Comparison of ENCODE assay signal across 10 cellular contexts in the genomic region with DNA sequence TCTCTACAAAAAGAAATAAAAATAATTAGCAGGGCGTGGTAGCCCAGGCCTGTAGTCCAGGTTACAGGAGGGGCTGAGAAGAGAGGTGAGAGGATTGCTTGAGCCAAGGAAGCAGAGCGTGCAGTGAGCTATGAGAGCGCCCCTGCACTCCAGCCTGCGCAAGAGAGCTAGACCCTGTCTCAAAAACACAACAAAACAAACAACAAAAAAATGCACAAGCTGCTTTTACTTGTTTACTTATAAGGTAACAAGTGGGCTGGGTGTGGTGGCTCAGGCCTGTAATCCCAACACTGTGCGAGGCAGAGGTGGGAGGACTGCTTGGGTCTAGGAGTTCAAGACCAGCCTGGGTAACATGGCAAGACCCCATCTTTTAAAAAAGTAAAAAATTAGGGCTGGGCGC. TPM values are rescaled to one million over a fixed set of nuclear protein-coding genes. Genes with fewer than 3 reads are reported as not detected.
DNase-seq lines count a peak whose midpoint lies in the region; ATAC-seq and TF ChIP-seq lines count a peak whose summit lies in the region.
"Had no signal": no experiment of that assay in that cellular context is flagged by ENCODE, and none has a peak within 500 bp of the region (broad histone marks: within the 10 kb centered on the region; RNA-seq: fewer than 3 reads in every experiment).

No MANE protein-coding gene starts in this region.

- H3K27me3 ChIP-seq in left ventricle myocardium inferior (ENCODE audit: low read depth) (no peaks in the 10 kb centered on the region), mesendoderm (ENCODE audit: insufficient read depth, low read length, poor library complexity) (no peaks in the 10 kb centered on the region), upper lobe of left lung (no peaks in the 10 kb centered on the region)

- no peaks in the 10 kb centered on the region for H3K79me1 ChIP-seq in mesendoderm (ENCODE audit: low read length)

- H3K9ac ChIP-seq in mesendoderm (ENCODE audit: low read length), result no peak overlapping the region

- no peak overlapping the region for H4K5ac ChIP-seq in mesendoderm (ENCODE audit: low read length)

- DNase-seq in left ventricle myocardium inferior, result no peak
- DNase-seq in Right ventricle myocardium inferior (ENCODE audit: missing footprints), result no peak
- DNase-seq in activated naive CD8-positive, alpha-beta T cell treated with anti-CD3 and anti-CD28 coated beads for 36 hours, result no peak
- DNase-seq in mesendoderm, result no peak
- DNase-seq in upper lobe of left lung, result no peak
- DNase-seq in HPDE6-E6E7 (ENCODE audit: extremely low spot score), result no peak
- DNase-seq in OCI-M2 (lab: John Stamatoyannopoulos, UW; ENCODE audit: unreplicated experiment), result no peak
- DNase-seq: nucleus accumbens, T1000 had no signal

- TF ChIP-seq EP300 in upper lobe of left lung (IDR thresholded peaks at IDR 0.05), result no peak

- H3K9me3 ChIP-seq in left ventricle myocardium inferior (replicated peaks) (no peaks in the 10 kb centered on the region), upper lobe of left lung (no peaks in the 10 kb centered on the region)

- no peak overlapping the region for H3K56ac ChIP-seq in mesendoderm (ENCODE audit: low read length)

- H3K27ac ChIP-seq in left ventricle myocardium inferior (replicated peaks) (peak overlapping the region; percentile 93), mesendoderm (ENCODE audit: low read depth, low read length) (no peak overlapping the region), upper lobe of left lung (peak overlapping the region; percentile 96 to 100 (median 98))

- no peaks in the 10 kb centered on the region for H3K79me2 ChIP-seq in mesendoderm (ENCODE audit: control insufficient read depth, insufficient read depth, low read length)

- no peaks in the 10 kb centered on the region for H3K36me3 ChIP-seq in left ventricle myocardium inferior
- H3K36me3 ChIP-seq in mesendoderm (ENCODE audit: control insufficient read depth, insufficient read depth, low read length), result no peaks in the 10 kb centered on the region
- H3K36me3 ChIP-seq in upper lobe of left lung, result no peaks in the 10 kb centered on the region

- H3K4me3 ChIP-seq in left ventricle myocardium inferior (peak overlapping the region; percentile 98), mesendoderm (ENCODE audit: low read length) (no peak overlapping the region), upper lobe of left lung (peak overlapping the region in 3 of 4 donors; percentile 96 to 97 (median 97))

- no peak overlapping the region for H2BK120ac ChIP-seq in mesendoderm (ENCODE audit: low read depth, low read length)

- H2AK5ac ChIP-seq in mesendoderm (ENCODE audit: low read length), result no peak overlapping the region

- peak overlapping the region; percentile 95 for H3K27ac Mint-ChIP-seq in activated naive CD8-positive, alpha-beta T cell treated with anti-CD3 and anti-CD28 coated beads for 36 hours

- WGBS in mesendoderm (ENCODE audit: extremely low coverage, insufficient coverage, low lambda C conversion rate), result no CpG with 5 or more reads among the region's 6 CpGs
- 66 to 72% methylated on average over 6 of the region's 6 CpGs for WGBS in upper lobe of left lung, 2 donors

- no peak overlapping the region for H3K23ac ChIP-seq in mesendoderm (ENCODE audit: low read length)

- peaks cover 16% of the 10 kb centered on the region for H3K36me3 Mint-ChIP-seq in activated naive CD8-positive, alpha-beta T cell treated with anti-CD3 and anti-CD28 coated beads for 36 hours

- no peak for ATAC-seq in Right ventricle myocardium inferior
- ATAC-seq in upper lobe of left lung (ENCODE audit: low FRiP score in 2 of 2), result peak in 1 of 2 donors; percentile 5
- no peak for ATAC-seq in GM19463 (IDR thresholded peaks at IDR 0.05; ENCODE audit: unreplicated experiment)

- H3K18ac ChIP-seq in mesendoderm (ENCODE audit: low read length), result no peak overlapping the region

- no peak overlapping the region for H2BK5ac ChIP-seq in mesendoderm (ENCODE audit: low read length)

- H3K9me3 Mint-ChIP-seq in activated naive CD8-positive, alpha-beta T cell treated with anti-CD3 and anti-CD28 coated beads for 36 hours, result no peaks in the 10 kb centered on the region

- no peaks in the 10 kb centered on the region for H3K27me3 Mint-ChIP-seq in activated naive CD8-positive, alpha-beta T cell treated with anti-CD3 and anti-CD28 coated beads for 36 hours

- no peak for TF ChIP-seq POLR2A in upper lobe of left lung (IDR thresholded peaks at IDR 0.05)

- peak overlapping the region; percentile 2 for H4K8ac ChIP-seq in mesendoderm (ENCODE audit: low read depth, low read length)

- H2BK15ac ChIP-seq in mesendoderm (replicated peaks; ENCODE audit: low read depth), result no peak overlapping the region

- H3K4me1 ChIP-seq in left ventricle myocardium inferior, result peaks cover 55% of the 10 kb centered on the region
- H3K4me1 ChIP-seq in mesendoderm (ENCODE audit: control insufficient read depth, low read depth, low read length), result no peaks in the 10 kb centered on the region
- H3K4me1 ChIP-seq in upper lobe of left lung, result peaks cover 27 to 73% (median 50%) of the 10 kb centered on the region in 4 donors

- no peak overlapping the region for H3K4me2 ChIP-seq in mesendoderm (ENCODE audit: low read length)

- H3K4ac ChIP-seq in mesendoderm (ENCODE audit: low read depth, low read length), result no peak overlapping the region

- no peak for TF ChIP-seq CTCF in left ventricle myocardium inferior (IDR thresholded peaks at IDR 0.05; ENCODE audit: borderline replicate concordance)
- no peak for TF ChIP-seq CTCF in upper lobe of left lung (IDR thresholded peaks at IDR 0.05)

- H3K4me3 Mint-ChIP-seq in activated naive CD8-positive, alpha-beta T cell treated with anti-CD3 and anti-CD28 coated beads for 36 hours, result peak overlapping the region; percentile 84

- H3K4me1 Mint-ChIP-seq in activated naive CD8-positive, alpha-beta T cell treated with anti-CD3 and anti-CD28 coated beads for 36 hours, result peaks cover 55% of the 10 kb centered on the region

- intact Hi-C loops in left ventricle myocardium inferior (cut with micrococcal nuclease), result no loop called here
- intact Hi-C loops in Right ventricle myocardium inferior (cut with DNase I), result loop anchor here (10.0 kb wide), 1 partner anchor 46 kb away; no protein-coding TSS in a partner anchor

RNA-seq across cellular contexts. Expression of a gene that starts 1.7 kb away (rescaled TPM):
- total RNA-seq in left ventricle myocardium inferior (28.9 TPM), Right ventricle myocardium inferior (34.0 TPM), upper lobe of left lung (100 to 1,000 TPM; 113 to 295 (median 121) TPM)
- 10 to 100 TPM; 88.9 to 89.6 TPM for total RNA-seq in activated naive CD8-positive, alpha-beta T cell treated with anti-CD3 and anti-CD28 coated beads for 36 hours
- 6.8 TPM for polyA plus RNA-seq in mesendoderm (2013, experiment 1 of 2)
- polyA plus RNA-seq in mesendoderm (2013, experiment 2 of 2), result 6.3 TPM
